Comparison of ENCODE assay signal across 8 cellular contexts in genomic region chr17:75845058-75845711, GRCh38. TPM values are rescaled to one million over a fixed set of nuclear protein-coding genes. Genes with fewer than 3 reads are reported as not detected.
DNase-seq lines count a peak whose midpoint lies in the region; ATAC-seq and TF ChIP-seq lines count a peak whose summit lies in the region.

No MANE protein-coding gene starts in this region.

- DNase-seq in AML-193 (lab: John Stamatoyannopoulos, UW) (peak; percentile 95 to 98), NCI-H524 treated with DMSO at 0.1 percent for 48 hours (lab: John Stamatoyannopoulos, UW) (peak; percentile 18), erythroblast (lab: John Stamatoyannopoulos, UW) (peak; percentile 92), myocyte (ENCODE audit: low read depth) (peak; percentile 77)
- DNase-seq in activated CD8-positive, alpha-beta T cell treated with anti-CD3 and anti-CD28 coated beads, Interleukin-2, amount 10 ng/mL, durations not matched to agents 7 days and 5 days: peak; percentile 74

- no peaks in the 10 kb centered on the region for H3K27me3 ChIP-seq in thymus (ENCODE audit: control insufficient read depth, insufficient read depth)

- peak; percentile 57 for ATAC-seq in HG03025 (IDR thresholded peaks at IDR 0.05; ENCODE audit: low FRiP score, unreplicated experiment)
- peak; percentile 49 for ATAC-seq in activated CD8-positive, alpha-beta T cell treated with anti-CD3 and anti-CD28 coated beads, Interleukin-2, amount 10 ng/mL, durations not matched to agents 7 days and 5 days

- peak; percentile 30 for TF ChIP-seq POLR2A in GM18526 (IDR thresholded peaks at IDR 0.05; ENCODE audit: extremely low read depth, insufficient read length)
- TF ChIP-seq POLR2A in erythroblast (IDR thresholded peaks at IDR 0.05; ENCODE audit: low read length): peak; percentile 45

- CTCF ChIA-PET in activated CD8-positive, alpha-beta T cell treated with anti-CD3 and anti-CD28 coated beads, Interleukin-2, amount 10 ng/mL, durations not matched to agents 7 days and 5 days (lab: Charles Lee): interaction anchor here (0.7 to 4.8 kb wide), 18 partner anchors 10 to 96 kb away, joined by 3 to 49 read pairs (median 3); partner anchors contain the start of genes GALK1 and WBP2

- POLR2A ChIA-PET in activated CD8-positive, alpha-beta T cell treated with anti-CD3 and anti-CD28 coated beads, Interleukin-2, amount 10 ng/mL, durations not matched to agents 7 days and 5 days (lab: Charles Lee): interaction anchor here (0.7 to 5.5 kb wide), 9 partner anchors 9 to 255 kb away, joined by 3 to 66 read pairs (median 8); partner anchors contain the start of genes TRIM65 and WBP2

- peak overlapping the region; percentile 77 for H3K27ac Mint-ChIP-seq in activated CD8-positive, alpha-beta T cell treated with anti-CD3 and anti-CD28 coated beads, Interleukin-2, amount 10 ng/mL, durations not matched to agents 7 days and 5 days

- H3K4me1 Mint-ChIP-seq in activated CD8-positive, alpha-beta T cell treated with anti-CD3 and anti-CD28 coated beads, Interleukin-2, amount 10 ng/mL, durations not matched to agents 7 days and 5 days (ENCODE audit: low read depth): peaks cover 36% of the 10 kb centered on the region

- WGBS in thymus: 62% methylated on average over 21 of the region's 21 CpGs

- H3K9me3 Mint-ChIP-seq in activated CD8-positive, alpha-beta T cell treated with anti-CD3 and anti-CD28 coated beads, Interleukin-2, amount 10 ng/mL, durations not matched to agents 7 days and 5 days (ENCODE audit: insufficient read depth): no peaks in the 10 kb centered on the region

- H3K9me3 ChIP-seq in thymus (ENCODE audit: control insufficient read depth): no peaks in the 10 kb centered on the region

- peak overlapping the region; percentile 48 for H3K27ac ChIP-seq in thymus (ENCODE audit: low read depth)

- peaks cover 46% of the 10 kb centered on the region for H3K36me3 Mint-ChIP-seq in activated CD8-positive, alpha-beta T cell treated with anti-CD3 and anti-CD28 coated beads, Interleukin-2, amount 10 ng/mL, durations not matched to agents 7 days and 5 days (ENCODE audit: low read depth)

- H3K27me3 Mint-ChIP-seq in activated CD8-positive, alpha-beta T cell treated with anti-CD3 and anti-CD28 coated beads, Interleukin-2, amount 10 ng/mL, durations not matched to agents 7 days and 5 days (ENCODE audit: low read depth): no peaks in the 10 kb centered on the region

- H3K4me1 ChIP-seq in thymus (ENCODE audit: control insufficient read depth, insufficient read depth, low read length): peaks cover 9% of the 10 kb centered on the region

- peak overlapping the region; percentile 57 for H3K4me3 Mint-ChIP-seq in activated CD8-positive, alpha-beta T cell treated with anti-CD3 and anti-CD28 coated beads, Interleukin-2, amount 10 ng/mL, durations not matched to agents 7 days and 5 days

- no peak overlapping the region for H3K4me3 ChIP-seq in thymus (ENCODE audit: low read length)

- H3K36me3 ChIP-seq in thymus (ENCODE audit: control insufficient read depth, insufficient read depth): peaks cover 50% of the 10 kb centered on the region

RNA-seq across cellular contexts. Expression of gene UNC13D, which starts 1.0 kb away (rescaled TPM):
- total RNA-seq in activated CD8-positive, alpha-beta T cell treated with anti-CD3 and anti-CD28 coated beads, Interleukin-2, amount 10 ng/mL, durations not matched to agents 7 days and 5 days: 100 to 1,000 TPM; 234 to 249 TPM
- total RNA-seq in myocyte: 0.68 and 1.9 TPM in 2 replicates
- polyA plus RNA-seq in myocyte (2012): 1.2 TPM
- polyA plus RNA-seq in thymus: 59.1 TPM

RNA-seq across cellular contexts. Expression of gene WBP2, which starts 9.9 kb away (rescaled TPM):
- total RNA-seq in activated CD8-positive, alpha-beta T cell treated with anti-CD3 and anti-CD28 coated beads, Interleukin-2, amount 10 ng/mL, durations not matched to agents 7 days and 5 days: 10 to 100 TPM; 64.3 to 68.6 TPM
- 47.5 and 60.3 TPM in 2 replicates for total RNA-seq in myocyte
- polyA plus RNA-seq in myocyte (2012): 144 TPM
- polyA plus RNA-seq in thymus: 96.9 TPM

RNA-seq across cellular contexts. Expression of gene TRIM47, which starts 33.2 kb away (rescaled TPM):
- 10 to 100 TPM; 31.4 to 36.8 TPM for total RNA-seq in activated CD8-positive, alpha-beta T cell treated with anti-CD3 and anti-CD28 coated beads, Interleukin-2, amount 10 ng/mL, durations not matched to agents 7 days and 5 days
- 7.2 and 8.8 TPM in 2 replicates for total RNA-seq in myocyte
- 2.7 TPM for polyA plus RNA-seq in myocyte (2012)
- 22.8 TPM for polyA plus RNA-seq in thymus

RNA-seq across cellular contexts. Expression of gene TRIM65, which starts 51.6 kb away (rescaled TPM):
- 10 to 100 TPM; 35.8 to 37.3 TPM for total RNA-seq in activated CD8-positive, alpha-beta T cell treated with anti-CD3 and anti-CD28 coated beads, Interleukin-2, amount 10 ng/mL, durations not matched to agents 7 days and 5 days
- 22.8 and 25.3 TPM in 2 replicates for total RNA-seq in myocyte
- 15.6 TPM for polyA plus RNA-seq in myocyte (2012)
- 20.2 TPM for polyA plus RNA-seq in thymus

RNA-seq across cellular contexts. Expression of gene MRPL38, which starts 59.5 kb away (rescaled TPM):
- total RNA-seq in activated CD8-positive, alpha-beta T cell treated with anti-CD3 and anti-CD28 coated beads, Interleukin-2, amount 10 ng/mL, durations not matched to agents 7 days and 5 days: 100 to 1,000 TPM in 1 of 2 experiments, 10 to 100 TPM in 1; 89.0 to 113 TPM
- 38.2 and 43.4 TPM in 2 replicates for total RNA-seq in myocyte
- polyA plus RNA-seq in myocyte (2012): 46.4 TPM
- polyA plus RNA-seq in thymus: 78.6 TPM

Comparison
In these comparisons a context has a peak if more than half of its experiments do, and no peak if none do; other contexts are left out.
1. DNase-seq: peak in every context shown above with its lines; median percentile 96 in AML-193; 92 in erythroblast; 77 in myocyte; 74 in activated CD8-positive, alpha-beta T cell treated with anti-CD3 and anti-CD28 coated beads, Interleukin-2, amount 10 ng/mL, durations not matched to agents 7 days and 5 days; 18 in NCI-H524 treated with DMSO at 0.1 percent for 48 hours.
2. RNA of gene UNC13D, which starts 1.0 kb away (total RNA-seq): 234 to 249 TPM in activated CD8-positive, alpha-beta T cell treated with anti-CD3 and anti-CD28 coated beads, Interleukin-2, amount 10 ng/mL, durations not matched to agents 7 days and 5 days; 0.68 to 1.9 TPM in myocyte; every median in the first group is over 10 times any median in the second.